In the genomic region with DNA sequence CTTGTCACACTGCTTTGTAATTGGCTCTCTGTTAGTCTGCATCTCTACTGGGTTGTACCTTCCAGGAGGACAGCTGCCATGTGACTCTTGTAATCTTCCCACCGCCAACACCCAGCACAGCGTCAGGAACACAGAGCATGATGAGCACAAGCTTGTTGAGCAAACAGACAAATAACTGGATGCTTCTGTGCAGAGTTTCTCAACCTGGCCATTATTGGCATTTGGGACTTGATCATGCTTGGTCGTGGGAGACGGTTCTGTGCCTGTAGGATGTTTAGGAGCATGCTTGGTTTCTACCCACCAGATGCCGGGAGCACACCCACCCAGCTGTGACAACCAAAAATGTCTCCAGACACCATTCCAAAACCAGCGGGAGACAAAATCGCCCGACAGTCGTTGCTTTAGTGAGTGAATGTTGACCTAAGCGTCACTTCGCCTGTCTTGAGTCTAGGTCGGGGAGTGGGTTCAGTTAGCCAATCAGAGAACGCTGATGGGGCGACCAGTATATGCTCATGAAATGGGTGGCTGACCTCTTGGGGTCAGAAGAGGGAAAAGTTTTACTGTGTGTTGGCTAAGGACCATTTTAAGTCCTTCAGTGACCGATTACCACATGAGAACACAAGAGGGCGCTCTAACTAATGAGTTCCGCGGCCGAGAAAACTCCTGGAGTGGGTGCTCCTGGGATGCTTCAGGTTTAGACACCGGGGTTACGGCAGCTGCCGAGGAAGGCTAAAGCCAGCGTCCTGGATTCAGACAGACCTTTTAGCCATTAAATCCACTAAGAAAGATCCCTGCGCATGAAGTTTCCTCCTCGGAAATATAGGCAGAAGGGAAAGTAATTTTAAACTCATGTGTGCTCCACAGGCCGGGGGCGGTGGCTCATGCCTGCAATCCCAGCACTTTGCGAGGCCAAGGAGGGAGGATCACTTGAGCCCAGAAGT, we compare ENCODE assay signal across 8 cellular contexts. TPM values are rescaled to one million over a fixed set of nuclear protein-coding genes. Genes with fewer than 3 reads are reported as not detected.
A peak's percentile ranks its signal among the peaks of the same experiment; 100 is the strongest.
DNase-seq lines count a peak whose midpoint lies in the region; ATAC-seq, FAIRE-seq and TF ChIP-seq lines count a peak whose summit lies in the region.

No MANE protein-coding gene starts in this region.

- no peaks in the 10 kb centered on the region for H3K79me1 ChIP-seq in H1 (ENCODE audit: low read depth, low read length)

- intact Hi-C loops in activated CD8-positive, alpha-beta T cell treated with anti-CD3 and anti-CD28 coated beads for 36 hours (cut with micrococcal nuclease) = loop anchor here (1.0 to 5.0 kb wide), 2 partner anchors 76 to 97 kb away; no protein-coding TSS in a partner anchor
- intact Hi-C loops in mucosa of descending colon (cut with DNase I, micrococcal nuclease) = loop anchor here in 1 of 2 donors (5.0 kb wide), 1 partner anchor 96 kb away; no protein-coding TSS in a partner anchor

- peak overlapping the region; percentile 68 for H2AFZ ChIP-seq in H1 (ENCODE audit: low read length)

- no peak overlapping the region for H2BK5ac ChIP-seq in H1 (ENCODE audit: low read depth, low read length)

- H3K4me2 ChIP-seq in H1 (ENCODE audit: insufficient read depth in 1 of 2, low read depth in 2 of 2, low read length in 2 of 2) = peak overlapping the region in 1 of 2 experiments; percentile 27; a peak in 1 of 4 replicates

- H3K9me3 Mint-ChIP-seq in CD4-positive, CD25-positive, alpha-beta regulatory T cell = no peaks in the 10 kb centered on the region
- H3K9me3 Mint-ChIP-seq in activated CD8-positive, alpha-beta T cell treated with anti-CD3 and anti-CD28 coated beads for 36 hours = no peaks in the 10 kb centered on the region

- no peak overlapping the region for H3K14ac ChIP-seq in H1 (ENCODE audit: insufficient read length)

- peak overlapping the region in 1 of 4 donors; percentile 68 for H3K4me3 Mint-ChIP-seq in CD4-positive, CD25-positive, alpha-beta regulatory T cell
- no peak overlapping the region for H3K4me3 Mint-ChIP-seq in activated CD8-positive, alpha-beta T cell treated with anti-CD3 and anti-CD28 coated beads for 36 hours

- 0 out of 2 replicates have a peak overlapping the region, but pooled peaks have one; percentile 24 for H2BK15ac ChIP-seq in H1 (ENCODE audit: low read length)

- TF ChIP-seq POLR2A in H1 (IDR thresholded peaks at IDR 0.05; ENCODE audit: control extremely low read depth in 1 of 2, low read depth in 2 of 2, low read length in 2 of 2) = no peak
- no peak for TF ChIP-seq POLR2A in GM18505 (IDR thresholded peaks at IDR 0.05; ENCODE audit: borderline replicate concordance, extremely low read depth, insufficient read depth, insufficient read length)

- H3K18ac ChIP-seq in H1 (ENCODE audit: extremely low read depth, low read length) = no peak overlapping the region

- no peak overlapping the region for H3K9ac ChIP-seq in H1 (replicated peaks in 1 of 4; ENCODE audit: extremely low read depth in 1 of 4, low read depth in 3 of 4, low read length in 3 of 4)

- H3K27me3 ChIP-seq in CD4-positive, CD25-positive, alpha-beta regulatory T cell (ENCODE audit: control insufficient read depth, insufficient read depth, low read length) = peaks cover 4% of the 10 kb centered on the region
- H3K27me3 ChIP-seq in H1 (replicated peaks in 1 of 4; ENCODE audit: control insufficient read depth in 3 of 4, extremely low read depth in 1 of 4, insufficient read depth in 3 of 4, low read length in 3 of 4) = no peaks in the 10 kb centered on the region

- no peak for ATAC-seq in CD4-positive, CD25-positive, alpha-beta regulatory T cell (ENCODE audit: low read depth in 2 of 2)
- ATAC-seq in activated CD8-positive, alpha-beta T cell treated with anti-CD3 and anti-CD28 coated beads for 36 hours = peak; percentile 47
- peak; percentile 83 for ATAC-seq in mucosa of descending colon
- ATAC-seq in GM18505 (IDR thresholded peaks at IDR 0.05; ENCODE audit: unreplicated experiment) = no peak

- TF ChIP-seq RAD21 in H1 (IDR thresholded peaks at IDR 0.05 in 1 of 2, conservative IDR thresholded peaks at IDR 0.05 in 1 of 2; ENCODE audit: low read depth in 2 of 2, low read length in 2 of 2) = peak; percentile 73 to 83

- no peak overlapping the region for H4K5ac ChIP-seq in H1 (ENCODE audit: insufficient read length, low read depth, low read length)

- no peak overlapping the region for H2BK20ac ChIP-seq in H1 (ENCODE audit: low read length)

- peaks cover 23% of the 10 kb centered on the region for H3K27me3 Mint-ChIP-seq in CD4-positive, CD25-positive, alpha-beta regulatory T cell
- H3K27me3 Mint-ChIP-seq in activated CD8-positive, alpha-beta T cell treated with anti-CD3 and anti-CD28 coated beads for 36 hours = no peaks in the 10 kb centered on the region

- POLR2A ChIA-PET in activated CD8-positive, alpha-beta T cell treated with anti-CD3 and anti-CD28 coated beads for 36 hours (lab: Charles Lee) = interaction anchor here (0.6 to 1.1 kb wide), 5 partner anchors 37 to 92 kb away, joined by 3 to 4 read pairs (median 3); no protein-coding TSS in a partner anchor
- POLR2A ChIA-PET in H1 (lab: Charles Lee; ENCODE audit: partially characterized antibody) = interaction anchor here (0.6 to 1.0 kb wide), 4 partner anchors 99 to 669 kb away, joined by 3 read pairs; no protein-coding TSS in a partner anchor

- H3K36me3 ChIP-seq in CD4-positive, CD25-positive, alpha-beta regulatory T cell (ENCODE audit: control insufficient read depth, insufficient read depth, low read length) = no peaks in the 10 kb centered on the region
- H3K36me3 ChIP-seq in H1 (ENCODE audit: control insufficient read depth in 2 of 4, insufficient read depth in 4 of 4, low read length in 3 of 4) (no peaks in the 10 kb centered on the region), mucosa of descending colon (ENCODE audit: low read depth) (no peaks in the 10 kb centered on the region)

- H3K23me2 ChIP-seq in H1 (ENCODE audit: low read depth, low read length) = no peaks in the 10 kb centered on the region

- H2BK120ac ChIP-seq in H1 (replicated peaks; ENCODE audit: low read depth, low read length) = no peak overlapping the region

- TF ChIP-seq EP300 in H1 (IDR thresholded peaks at IDR 0.05; ENCODE audit: borderline replicate concordance in 1 of 2, low read depth in 2 of 2, low read length in 2 of 2) = no peak

- peaks cover 0 to 15% (median 4%) of the 10 kb centered on the region in 4 donors for H3K4me1 Mint-ChIP-seq in CD4-positive, CD25-positive, alpha-beta regulatory T cell
- H3K4me1 Mint-ChIP-seq in activated CD8-positive, alpha-beta T cell treated with anti-CD3 and anti-CD28 coated beads for 36 hours (ENCODE audit: low read depth) = peaks cover 40% of the 10 kb centered on the region

- H3K27ac Mint-ChIP-seq in CD4-positive, CD25-positive, alpha-beta regulatory T cell = peak overlapping the region; percentile 7 to 69 (median 39)
- H3K27ac Mint-ChIP-seq in activated CD8-positive, alpha-beta T cell treated with anti-CD3 and anti-CD28 coated beads for 36 hours = peak overlapping the region; percentile 43

- no peak overlapping the region for H3K56ac ChIP-seq in H1 (replicated peaks; ENCODE audit: insufficient read length, low read depth, low read length)

- no peak overlapping the region for H4K8ac ChIP-seq in H1 (ENCODE audit: extremely low read depth, insufficient read depth, low read length)

- no peak overlapping the region for H2AK5ac ChIP-seq in H1 (ENCODE audit: low read depth, low read length)

- TF ChIP-seq CTCF in activated CD8-positive, alpha-beta T cell treated with anti-CD3 and anti-CD28 coated beads for 36 hours (IDR thresholded peaks at IDR 0.05) = peak; percentile 94
- TF ChIP-seq CTCF in H1 (IDR thresholded peaks at IDR 0.05; ENCODE audit: control extremely low read depth in 1 of 3, insufficient read depth in 1 of 3, low read depth in 1 of 3, low read length in 3 of 3) (peak; percentile 11 to 86 (median 86)), mucosa of descending colon (IDR thresholded peaks at IDR 0.05) (peak; percentile 46)

- no peaks in the 10 kb centered on the region for H3K79me2 ChIP-seq in H1 (ENCODE audit: control insufficient read depth in 1 of 2, insufficient read depth in 2 of 2, low read length in 2 of 2)

- CTCF ChIA-PET in activated CD8-positive, alpha-beta T cell treated with anti-CD3 and anti-CD28 coated beads for 36 hours (lab: Charles Lee) = interaction anchor here (0.6 to 15.0 kb wide), 45 partner anchors 8 to 189 kb away, joined by 3 to 251 read pairs (median 4); a partner anchor contains a TSS
- CTCF ChIA-PET in H1 (lab: Charles Lee; ENCODE audit: partially characterized antibody) = interaction anchor here (0.6 to 23.1 kb wide), 38 partner anchors 8 to 444 kb away, joined by 3 to 348 read pairs (median 4); no protein-coding TSS in a partner anchor

- peaks cover 2% of the 10 kb centered on the region for H3K4me1 ChIP-seq in CD4-positive, CD25-positive, alpha-beta regulatory T cell (ENCODE audit: control insufficient read depth, insufficient read depth, low read length, poor library complexity, severe bottlenecking)
- no peaks in the 10 kb centered on the region for H3K4me1 ChIP-seq in H1 (replicated peaks in 1 of 4; ENCODE audit: control insufficient read depth in 3 of 4, insufficient read depth in 4 of 4, low read length in 3 of 4)
- no peaks in the 10 kb centered on the region for H3K4me1 ChIP-seq in mucosa of descending colon (ENCODE audit: low read depth)

- FAIRE-seq in H1 (lab: Jason Lieb, UNC) = peak; percentile 92

- 53% methylated on average over 28 of the region's 28 CpGs; no CpG with 5 or more reads in 1 of the 2 experiments for WGBS in H1 (ENCODE audit: extremely low coverage in 1 of 2, insufficient coverage in 1 of 2, insufficient read length in 1 of 2, insufficient replicate concordance in 2 of 2, low coverage in 1 of 2, low lambda C conversion rate in 2 of 2, missing lambda C conversion rate in 1 of 2), 2 experiments

- H4K20me1 ChIP-seq in H1 (replicated peaks in 1 of 2; ENCODE audit: control insufficient read depth in 1 of 2, insufficient read depth in 2 of 2, low read length in 2 of 2) = no peaks in the 10 kb centered on the region

- no peak overlapping the region for H3K27ac ChIP-seq in CD4-positive, CD25-positive, alpha-beta regulatory T cell (ENCODE audit: insufficient read depth, low read length, poor library complexity, severe bottlenecking)
- H3K27ac ChIP-seq in H1 (ENCODE audit: low read depth, low read length) = no peak overlapping the region

- no peak overlapping the region for H3K23ac ChIP-seq in H1 (ENCODE audit: insufficient read length)

- peak overlapping the region; percentile 26 for H3K4me3 ChIP-seq in CD4-positive, CD25-positive, alpha-beta regulatory T cell (ENCODE audit: low read depth, low read length)
- H3K4me3 ChIP-seq in H1 (ENCODE audit: extremely low read depth in 1 of 4, insufficient read depth in 2 of 4, low read depth in 3 of 4, low read length in 4 of 4) = no peak overlapping the region
- H3K4me3 ChIP-seq in mucosa of descending colon = no peak overlapping the region

- peak; percentile 37 to 63 (median 50) for DNase-seq in CD4-positive, CD25-positive, alpha-beta regulatory T cell
- peak; percentile 54 for DNase-seq in HS-5 (ENCODE audit: low read depth)
- DNase-seq in NCI-H82 treated with DMSO at 0.1 percent for 48 hours (lab: John Stamatoyannopoulos, UW; ENCODE audit: unreplicated experiment) = peak; percentile 69
- DNase-seq in activated CD8-positive, alpha-beta T cell treated with anti-CD3 and anti-CD28 coated beads for 36 hours = peak; percentile 68
- DNase-seq in H1 (ENCODE audit: low read depth in 1 of 2, low spot score in 2 of 2) = peak; percentile 58 to 74
- DNase-seq in mucosa of descending colon = peak in 1 of 3 donors; percentile 77
- peak; percentile 19 to 29 for DNase-seq in stimulated activated CD8-positive, alpha-beta memory T cell treated with anti-CD3 and anti-CD28 coated beads, Interleukin-7, amount 100 ng/mL, for 4 hours (ENCODE audit: low read depth in 2 of 2)

- H2BK12ac ChIP-seq in H1 (ENCODE audit: low read depth, low read length) = no peak overlapping the region

- H3K4ac ChIP-seq in H1 (replicated peaks; ENCODE audit: insufficient read length, low read depth, low read length) = no peak overlapping the region

- H3K36me3 Mint-ChIP-seq in CD4-positive, CD25-positive, alpha-beta regulatory T cell = no peaks in the 10 kb centered on the region
- H3K36me3 Mint-ChIP-seq in activated CD8-positive, alpha-beta T cell treated with anti-CD3 and anti-CD28 coated beads for 36 hours (ENCODE audit: low read depth) = peaks cover 9% of the 10 kb centered on the region

- H3K9me3 ChIP-seq in CD4-positive, CD25-positive, alpha-beta regulatory T cell (ENCODE audit: control insufficient read depth in 2 of 2, low read length in 2 of 2) = no peaks in the 10 kb centered on the region
- no peaks in the 10 kb centered on the region for H3K9me3 ChIP-seq in H1 (ENCODE audit: insufficient read depth in 2 of 2, low read depth in 1 of 2, low read length in 1 of 2)
- no peaks in the 10 kb centered on the region for H3K9me3 ChIP-seq in mucosa of descending colon

- no peak overlapping the region for H4K91ac ChIP-seq in H1 (replicated peaks; ENCODE audit: insufficient read length, low read length)

RNA-seq across cellular contexts. Expression of a gene that starts 57.8 kb away (rescaled TPM):
- 9.3 TPM for total RNA-seq in CD4-positive, CD25-positive, alpha-beta regulatory T cell
- 1 to 10 TPM; 6.0 to 6.8 (median 6.1) TPM for polyA plus RNA-seq in CD4-positive, CD25-positive, alpha-beta regulatory T cell
- 10 to 100 TPM; 14.0 to 14.5 TPM for total RNA-seq in activated CD8-positive, alpha-beta T cell treated with anti-CD3 and anti-CD28 coated beads for 36 hours
- 15.6 and 16.3 TPM in 2 replicates for total RNA-seq in H1 (2021; fragmentation: NEBNext Ultra II Directional; extraction: Animal tissue kit (Norgen Biotek cat#: 25700))
- polyA plus RNA-seq in H1 (2011; rRNA removed) = 6.1 TPM in 2 replicates
- 7.3 TPM for polyA plus RNA-seq in H1 (2011; cell fraction: cytosol; rRNA removed)
- 8.8 TPM for polyA plus RNA-seq in H1 (2011; cell fraction: nucleus; rRNA removed)
- polyA plus RNA-seq in H1 (2012, experiment 1 of 2) = 7.0 to 8.2 TPM (median 7.3 TPM) in 4 replicates
- polyA plus RNA-seq in H1 (2012, experiment 2 of 2) = 1.3 TPM
- polyA plus RNA-seq in H1 (2013, experiment 1 of 2) = 10.4 TPM
- 12.8 TPM for polyA plus RNA-seq in H1 (2013, experiment 2 of 2)
- 14.8 and 15.2 TPM in 2 replicates for polyA minus RNA-seq in H1 (2011; rRNA and poly(A)+ RNA removed)
- polyA minus RNA-seq in H1 (2011; cell fraction: cytosol; rRNA and poly(A)+ RNA removed) = 6.2 TPM
- polyA minus RNA-seq in H1 (2011; cell fraction: nucleus; rRNA and poly(A)+ RNA removed) = 13.3 TPM
- 10 to 100 TPM; 27.5 to 38.5 (median 30.2) TPM for total RNA-seq in mucosa of descending colon

Comparison
In these comparisons a context has a peak if more than half of its experiments do, and no peak if none do; other contexts are left out.
1. ATAC-seq: peak in activated CD8-positive, alpha-beta T cell treated with anti-CD3 and anti-CD28 coated beads for 36 hours (single experiment) and mucosa of descending colon (single experiment); none in CD4-positive, CD25-positive, alpha-beta regulatory T cell (0 of 2) and GM18505 (single experiment).
2. Peak in every context shown above with its lines, with median percentiles within 50 percentile points of each other: CTCF ChIP-seq.